19 cellular contexts compared by ENCODE assay signal in the genomic region with DNA sequence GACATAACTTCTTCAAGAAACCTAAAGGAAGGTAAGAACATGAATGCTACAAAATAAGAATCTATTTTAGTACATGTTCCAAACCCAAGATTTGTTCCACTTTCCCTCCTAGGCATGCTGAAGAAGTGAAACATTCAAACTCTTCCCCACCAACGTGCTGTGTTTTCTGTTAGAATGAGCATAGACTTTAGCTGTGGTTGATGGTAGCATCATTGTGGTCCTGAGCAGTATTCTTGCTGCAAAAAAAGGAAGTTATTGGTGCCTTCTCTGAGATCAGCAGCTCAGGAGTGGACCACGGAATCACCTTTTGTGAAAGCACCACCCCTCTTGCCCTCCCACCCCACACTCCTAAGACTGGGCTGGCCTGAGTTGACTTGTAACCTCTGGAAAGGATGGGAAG.
"Had no signal": no experiment of that assay in that cellular context is flagged by ENCODE, and none has a peak within 500 bp of the region (broad histone marks: within the 10 kb centered on the region; RNA-seq: fewer than 3 reads in every experiment).

No MANE protein-coding gene starts in this region.

- H3K27ac ChIP-seq: heart left ventricle, neutrophil, right atrium auricular region, sigmoid colon, skin epidermis, testis, tibial nerve, upper lobe of right lung had no signal

- ATAC-seq: esophagus mucosa; heart left ventricle; left lobe of liver; naive thymus-derived CD4-positive, alpha-beta T cell; upper lobe of right lung had no signal

- DNase-seq: effector memory CD4-positive, alpha-beta T cell; heart left ventricle; hippocampal formation; mammary epithelial cell; naive thymus-derived CD4-positive, alpha-beta T cell; nephron progenitor cell; posterior cingulate gyrus; sigmoid colon; testis; upper lobe of right lung had no signal

- H3K27me3 ChIP-seq: heart left ventricle, neutrophil, right atrium auricular region, sigmoid colon, testis, tibial nerve, upper lobe of right lung had no signal

- H3K36me3 Mint-ChIP-seq: naive thymus-derived CD4-positive, alpha-beta T cell had no signal

- H3K4me3 ChIP-seq: heart left ventricle, right atrium auricular region, sigmoid colon, skin epidermis, testis, tibial nerve, upper lobe of right lung had no signal

- H3K4me3 Mint-ChIP-seq: naive thymus-derived CD4-positive, alpha-beta T cell; nephron progenitor cell; stimulated activated naive CD8-positive, alpha-beta T cell treated with anti-CD3 and anti-CD28 coated beads, Interleukin-15, Interleukin-2, amounts not matched to agents 100 ng/mL and 50 ng/mL, for 24 hours had no signal

- H3K4me1 ChIP-seq: heart left ventricle, right atrium auricular region, sigmoid colon, testis, tibial nerve, upper lobe of right lung had no signal

- H3K9me3 ChIP-seq: neutrophil, right atrium auricular region, sigmoid colon, testis, upper lobe of right lung had no signal

- H3K27ac Mint-ChIP-seq: naive thymus-derived CD4-positive, alpha-beta T cell; nephron progenitor cell; stimulated activated naive CD8-positive, alpha-beta T cell treated with anti-CD3 and anti-CD28 coated beads, Interleukin-15, Interleukin-2, amounts not matched to agents 100 ng/mL and 50 ng/mL, for 24 hours had no signal

- FAIRE-seq: endometrium, frontal cortex had no signal

- H3K4me1 Mint-ChIP-seq: naive thymus-derived CD4-positive, alpha-beta T cell; nephron progenitor cell had no signal

- H3K36me3 ChIP-seq: heart left ventricle, neutrophil, right atrium auricular region, sigmoid colon, tibial nerve, upper lobe of right lung had no signal
